Comparison of ENCODE assay signal across 20 cellular contexts in genomic region chr7:79221211-79221610, GRCh38.
DNase-seq lines count a peak whose midpoint lies in the region; ATAC-seq, FAIRE-seq and TF ChIP-seq lines count a peak whose summit lies in the region.
"Had no signal": no experiment of that assay in that cellular context is flagged by ENCODE, and none has a peak within 500 bp of the region (broad histone marks: within the 10 kb centered on the region; RNA-seq: fewer than 3 reads in every experiment).

No MANE protein-coding gene starts in this region.

- intact Hi-C loops in colonic mucosa (cut with DNase I) (no loop called here), upper lobe of right lung (cut with DNase I) (no loop called here)

- DNase-seq in DMS53 treated with DMSO at 0.1 percent for 48 hours (lab: John Stamatoyannopoulos, UW; ENCODE audit: unreplicated experiment) (peak; percentile 22), NCI-H69 (lab: John Stamatoyannopoulos, UW) (peak; percentile 67), colonic mucosa (peak; percentile 61), small intestine (peak; percentile 22), upper lobe of right lung (no peak), HCEC 1CT (no peak)
- no peak for DNase-seq in central memory CD4-positive, alpha-beta T cell
- no peak for DNase-seq in stimulated activated CD4-positive, alpha-beta T cell treated with anti-CD3 and anti-CD28 coated beads, Interleukin-1b, Interleukin-23, amount 100 ng/mL, for 48 hours
- DNase-seq: Calu3; CD8-positive, alpha-beta T cell; HFFc6; IMR-90 had no signal

- H3K27ac ChIP-seq in colonic mucosa (peak overlapping the region; percentile 30), small intestine (ENCODE audit: low read depth in 1 of 2, low read length in 1 of 2) (no peak overlapping the region), upper lobe of right lung (no peak overlapping the region)
- H3K27ac ChIP-seq: BLaER1 treated with 17β-estradiol and CSF1 and Interleukin-3, amounts not matched to agents 10 nM and 100 nM had no signal

- TF ChIP-seq CTCF in colonic mucosa (IDR thresholded peaks at IDR 0.05) (no peak), upper lobe of right lung (IDR thresholded peaks at IDR 0.05) (no peak)

- 28 to 73% (median 38%) methylated on average over 2 of the region's 2 CpGs for WGBS in small intestine, 3 donors

- no peak for FAIRE-seq in small intestine (lab: Jason Lieb, UNC)
- FAIRE-seq: G401.6, GM12892, GM18507, H54, HTR-8/SVneo had no signal

- H3K4me1 ChIP-seq in colonic mucosa (no peaks in the 10 kb centered on the region), small intestine (ENCODE audit: control insufficient read depth in 2 of 2, insufficient read depth in 1 of 2, low read depth in 1 of 2, low read length in 1 of 2) (no peaks in the 10 kb centered on the region), upper lobe of right lung (no peaks in the 10 kb centered on the region)
- H3K4me1 ChIP-seq: BLaER1 treated with 17β-estradiol and CSF1 and Interleukin-3, amounts not matched to agents 10 nM and 100 nM had no signal

- no peak overlapping the region for H3K9ac ChIP-seq in colonic mucosa (ENCODE audit: low read depth in 2 of 2, low read length in 2 of 2)
- H3K9ac ChIP-seq: BLaER1 treated with 17β-estradiol and CSF1 and Interleukin-3, amounts not matched to agents 10 nM and 100 nM had no signal

- no peak overlapping the region for H3K4me3 ChIP-seq in colonic mucosa
- no peak overlapping the region for H3K4me3 ChIP-seq in small intestine (ENCODE audit: low read depth in 1 of 2, low read length in 2 of 2)
- no peak overlapping the region for H3K4me3 ChIP-seq in upper lobe of right lung
- H3K4me3 ChIP-seq: BLaER1 treated with 17β-estradiol and CSF1 and Interleukin-3, amounts not matched to agents 10 nM and 100 nM; GM23338 had no signal

- H3K36me3 ChIP-seq in colonic mucosa (no peaks in the 10 kb centered on the region), small intestine (ENCODE audit: control insufficient read depth in 2 of 2, insufficient read depth in 2 of 2, low read length in 2 of 2) (no peaks in the 10 kb centered on the region), upper lobe of right lung (no peaks in the 10 kb centered on the region)
- H3K36me3 ChIP-seq: BLaER1 treated with 17β-estradiol and CSF1 and Interleukin-3, amounts not matched to agents 10 nM and 100 nM had no signal

- H3K27me3 ChIP-seq in colonic mucosa (no peaks in the 10 kb centered on the region), small intestine (ENCODE audit: control insufficient read depth in 2 of 2, insufficient read depth in 2 of 2, low read length in 2 of 2) (no peaks in the 10 kb centered on the region), upper lobe of right lung (no peaks in the 10 kb centered on the region)
- H3K27me3 ChIP-seq: BLaER1 treated with 17β-estradiol and CSF1 and Interleukin-3, amounts not matched to agents 10 nM and 100 nM had no signal

- no peak for ATAC-seq in upper lobe of right lung
- ATAC-seq: CD8-positive, alpha-beta T cell; GM23338; HCT116 had no signal

- no peaks in the 10 kb centered on the region for H3K9me3 ChIP-seq in colonic mucosa
- H3K9me3 ChIP-seq in small intestine (ENCODE audit: control insufficient read depth, low read depth): no peaks in the 10 kb centered on the region
- no peaks in the 10 kb centered on the region for H3K9me3 ChIP-seq in upper lobe of right lung
- H3K9me3 ChIP-seq: BLaER1 treated with 17β-estradiol and CSF1 and Interleukin-3, amounts not matched to agents 10 nM and 100 nM had no signal

Comparison
In these comparisons a context has a peak if more than half of its experiments do, and no peak if none do; other contexts are left out.
1. DNase-seq: peak in DMS53 treated with DMSO at 0.1 percent for 48 hours (single experiment), NCI-H69 (single experiment), colonic mucosa (single experiment) and small intestine (single experiment); none in central memory CD4-positive, alpha-beta T cell (single experiment), upper lobe of right lung (single experiment), stimulated activated CD4-positive, alpha-beta T cell treated with anti-CD3 and anti-CD28 coated beads, Interleukin-1b, Interleukin-23, amount 100 ng/mL, for 48 hours (single experiment) and HCEC 1CT (single experiment).